ENCODE assay signal across 10 cellular contexts in the genomic region with DNA sequence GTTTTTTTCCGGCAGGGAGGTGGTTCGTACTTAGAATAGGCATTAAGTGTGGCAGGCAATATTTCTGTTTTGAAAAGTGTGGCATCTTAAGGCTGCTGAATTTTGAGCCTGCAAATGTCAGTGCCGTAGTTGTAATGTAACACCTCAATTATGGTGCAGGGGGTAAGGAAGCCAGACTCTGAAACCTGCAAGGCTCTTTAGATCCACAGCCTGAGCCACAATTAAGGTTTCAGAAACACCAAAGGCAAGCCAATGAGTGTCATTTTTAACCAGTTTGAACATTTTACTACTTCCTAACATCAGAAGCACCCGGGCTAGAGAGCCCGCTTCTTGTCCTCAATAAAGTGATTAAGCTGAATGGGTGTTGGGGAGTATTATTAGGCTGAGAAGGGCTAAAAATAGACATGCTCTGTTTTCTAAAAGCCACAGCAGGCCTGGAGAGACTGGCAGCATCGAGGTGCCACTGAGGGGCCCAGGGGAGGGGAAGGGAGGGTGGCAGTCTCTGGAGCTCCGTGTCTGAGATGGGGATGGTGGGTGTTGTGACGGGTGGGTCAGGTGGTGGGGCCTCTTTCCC.
DNase-seq lines count a peak whose midpoint lies in the region; ATAC-seq and TF ChIP-seq lines count a peak whose summit lies in the region.
"Had no signal": no experiment of that assay in that cellular context is flagged by ENCODE, and none has a peak within 500 bp of the region (broad histone marks: within the 10 kb centered on the region; RNA-seq: fewer than 3 reads in every experiment).

No MANE protein-coding gene starts in this region.

- CTCF ChIA-PET in activated CD4-positive, alpha-beta T cell treated with anti-CD3 and anti-CD28 coated beads, Interleukin-2, amount 10 ng/mL, durations not matched to agents 7 days and 5 days (lab: Charles Lee): interaction anchor here (1.3 to 3.6 kb wide), 4 partner anchors 8 to 34 kb away, joined by 3 to 15 read pairs (median 5); no protein-coding TSS in a partner anchor

- TF ChIP-seq POLR2A in body of pancreas (IDR thresholded peaks at IDR 0.05) (no peak), thyroid gland (IDR thresholded peaks at IDR 0.05) (peak in 1 of 2 donors; percentile 12)

- intact Hi-C loops in body of pancreas (cut with DNase I) (no loop called here), thyroid gland (cut with DNase I) (no loop called here)

- H3K4me3 ChIP-seq in body of pancreas (no peak overlapping the region), mucosa of rectum (ENCODE audit: low read length in 2 of 2) (no peak overlapping the region), thyroid gland (replicated peaks in 1 of 3) (no peak overlapping the region)

- H3K9me3 ChIP-seq in body of pancreas (no peaks in the 10 kb centered on the region), mucosa of rectum (ENCODE audit: control insufficient read depth in 2 of 2, low read length in 2 of 2) (no peaks in the 10 kb centered on the region), thyroid gland (no peaks in the 10 kb centered on the region)

- H3K27me3 ChIP-seq in body of pancreas (no peaks in the 10 kb centered on the region), mucosa of rectum (ENCODE audit: control insufficient read depth in 2 of 2, insufficient read depth in 2 of 2, low read length in 2 of 2) (no peaks in the 10 kb centered on the region), thyroid gland (no peaks in the 10 kb centered on the region)

- H3K9me3 Mint-ChIP-seq in activated CD4-positive, alpha-beta T cell treated with anti-CD3 and anti-CD28 coated beads, Interleukin-2, amount 10 ng/mL, durations not matched to agents 7 days and 5 days: no peaks in the 10 kb centered on the region

- peak overlapping the region; percentile 14 for H3K4me3 Mint-ChIP-seq in activated CD4-positive, alpha-beta T cell treated with anti-CD3 and anti-CD28 coated beads, Interleukin-2, amount 10 ng/mL, durations not matched to agents 7 days and 5 days

- POLR2A ChIA-PET in activated CD4-positive, alpha-beta T cell treated with anti-CD3 and anti-CD28 coated beads, Interleukin-2, amount 10 ng/mL, durations not matched to agents 7 days and 5 days (lab: Charles Lee): no interaction called here

- ATAC-seq in body of pancreas: no peak
- ATAC-seq in HG03280 (IDR thresholded peaks at IDR 0.05; ENCODE audit: unreplicated experiment): no peak
- no peak for ATAC-seq in HG02798 (IDR thresholded peaks at IDR 0.05; ENCODE audit: poor library complexity, unreplicated experiment)

- H3K36me3 Mint-ChIP-seq in activated CD4-positive, alpha-beta T cell treated with anti-CD3 and anti-CD28 coated beads, Interleukin-2, amount 10 ng/mL, durations not matched to agents 7 days and 5 days (ENCODE audit: low read depth): peaks cover 10% of the 10 kb centered on the region

- WGBS in body of pancreas, 2 donors: 48 to 49% methylated on average over 8 of the region's 8 CpGs
- 47 to 52% methylated on average over 8 of the region's 8 CpGs for WGBS in thyroid gland, 2 donors

- TF ChIP-seq CTCF in body of pancreas (IDR thresholded peaks at IDR 0.05) (no peak), thyroid gland (IDR thresholded peaks at IDR 0.05) (no peak)

- H3K36me3 ChIP-seq in body of pancreas (replicated peaks in 1 of 2; ENCODE audit: insufficient read depth in 1 of 2, low read depth in 2 of 2) (no peaks in the 10 kb centered on the region), mucosa of rectum (ENCODE audit: control insufficient read depth in 2 of 2, insufficient read depth in 2 of 2, low read length in 2 of 2) (no peaks in the 10 kb centered on the region), thyroid gland (peaks cover 0 to 4% of the 10 kb centered on the region in 2 donors)

- DNase-seq in activated CD4-positive, alpha-beta T cell treated with anti-CD3 and anti-CD28 coated beads, Interleukin-2, amount 10 ng/mL, durations not matched to agents 7 days and 5 days: peak; percentile 55
- no peak for DNase-seq in activated CD4-positive, alpha-beta T cell treated with anti-CD3 and anti-CD28 coated beads, Interleukin-2, amount 50 U/mL, for 48 hours
- DNase-seq in body of pancreas (no peak), thyroid gland (no peak), 8988T (no peak)
- DNase-seq: activated CD4-positive, CD25-positive, alpha-beta regulatory T cell treated with anti-CD3 and anti-CD28 coated beads, Interleukin-2, amount 50 U/mL, for 72 hours; GOT3 had no signal

- peaks cover 100% of the 10 kb centered on the region for H3K4me1 ChIP-seq in body of pancreas
- H3K4me1 ChIP-seq in mucosa of rectum (ENCODE audit: control insufficient read depth in 2 of 2, insufficient read depth in 2 of 2, low read length in 2 of 2): peaks cover 47 to 64% of the 10 kb centered on the region in 2 donors
- peaks cover 99 to 100% of the 10 kb centered on the region in 2 donors for H3K4me1 ChIP-seq in thyroid gland

- peaks cover 84% of the 10 kb centered on the region for H3K4me1 Mint-ChIP-seq in activated CD4-positive, alpha-beta T cell treated with anti-CD3 and anti-CD28 coated beads, Interleukin-2, amount 10 ng/mL, durations not matched to agents 7 days and 5 days

- no peaks in the 10 kb centered on the region for H3K27me3 Mint-ChIP-seq in activated CD4-positive, alpha-beta T cell treated with anti-CD3 and anti-CD28 coated beads, Interleukin-2, amount 10 ng/mL, durations not matched to agents 7 days and 5 days

- H3K27ac Mint-ChIP-seq in activated CD4-positive, alpha-beta T cell treated with anti-CD3 and anti-CD28 coated beads, Interleukin-2, amount 10 ng/mL, durations not matched to agents 7 days and 5 days: peak overlapping the region; percentile 95

- H3K27ac ChIP-seq in body of pancreas (peak overlapping the region; percentile 63 to 99 (median 95)), mucosa of rectum (ENCODE audit: low read depth in 2 of 2, low read length in 2 of 2) (peak overlapping the region; percentile 71 to 86), thyroid gland (peak overlapping the region; percentile 99 to 100 (median 100))

- peak overlapping the region in 1 of 2 donors; percentile 50 for H3K9ac ChIP-seq in mucosa of rectum (ENCODE audit: low read depth in 1 of 2, low read length in 2 of 2)
